In the genomic region with DNA sequence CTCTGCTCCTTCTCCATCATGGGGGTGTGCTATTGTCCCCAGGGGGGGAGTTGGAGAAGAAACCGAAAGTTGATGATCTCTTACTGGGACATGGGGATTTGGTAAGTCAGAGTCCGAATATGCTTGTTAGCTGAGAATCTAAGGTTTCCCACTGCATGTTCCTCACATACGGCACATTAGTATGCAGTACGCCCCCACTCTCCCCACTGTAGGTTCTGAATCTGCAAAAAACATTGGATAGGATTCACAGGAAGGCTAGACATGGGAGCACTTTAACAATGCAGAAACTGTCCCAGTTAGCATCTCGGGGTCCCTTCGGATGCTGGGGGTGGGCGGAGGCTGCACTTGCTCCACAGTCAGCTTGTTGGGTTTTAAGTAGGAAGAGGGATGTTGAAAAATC, we compare ENCODE assay signal across 26 cellular contexts.
"Had no signal": no experiment of that assay in that cellular context is flagged by ENCODE, and none has a peak within 500 bp of the region (broad histone marks: within the 10 kb centered on the region; RNA-seq: fewer than 3 reads in every experiment).

No MANE protein-coding gene starts in this region.

- ATAC-seq: activated naive CD4-positive, alpha-beta T cell treated with anti-CD3 and anti-CD28 coated beads, Interleukin-2, amount 50 U/mL, for 72 hours; activated T-cell treated with anti-CD3 and anti-CD28 coated beads, Interleukin-2, amount 50 U/mL, for 4 hours; body of pancreas; Panc1 had no signal

- H3K36me3 ChIP-seq: breast epithelium, SJCRH30 had no signal

- H3K9me3 ChIP-seq: adrenal gland, body of pancreas, breast epithelium, SJCRH30 had no signal

- H3K4me3 ChIP-seq: adrenal gland, body of pancreas, breast epithelium, SJCRH30, SK-N-MC had no signal

- DNase-seq: activated B cell treated with CpG ODN at 0.5 μM for 24 hours; activated CD4-positive, alpha-beta memory T cell treated with anti-CD3 and anti-CD28 coated beads for 36 hours; activated CD4-positive, alpha-beta T cell treated with anti-CD3 and anti-CD28 coated beads for 4 hours; activated CD4-positive, alpha-beta T cell treated with anti-CD3 and anti-CD28 coated beads, Interleukin-2, amount 50 U/mL, for 1 hour; activated CD4-positive, CD25-positive, alpha-beta regulatory T cell treated with anti-CD3 and anti-CD28 coated beads, Interleukin-2, amount 50 U/mL, for 72 hours; activated CD8-positive, alpha-beta memory T cell treated with anti-CD3 and anti-CD28 coated beads, Interleukin-2, amount 50 U/mL, for 4 hours; activated gamma-delta T cell treated with Interleukin-2 at 50 U/mL for 16 hours; activated naive CD4-positive, alpha-beta T cell treated with anti-CD3 and anti-CD28 coated beads for 36 hours; activated T-cell treated with anti-CD3 and anti-CD28 coated beads for 4 hours; activated T-cell treated with anti-CD3 and anti-CD28 coated beads, Interleukin-2, amount 50 U/mL, for 4 hours; adrenal gland; body of pancreas; Karpas-422; KBM-7; NCI-H1105; NCI-H1417 treated with DMSO at 0.1 percent for 48 hours; NCI-H187 treated with DMSO at 0.1 percent for 48 hours; NCI-H2081 treated with DMSO at 0.1 percent for 48 hours; NCI-H345; NCI-H524 treated with DMSO at 0.1 percent for 48 hours; SHP77; SJCRH30 had no signal

- H3K27me3 ChIP-seq: adrenal gland, body of pancreas, breast epithelium, SJCRH30 had no signal

- H3K27ac ChIP-seq: adrenal gland, body of pancreas, SJCRH30, SK-N-MC had no signal
